ENCODE assay signal across 10 cellular contexts in the genomic region with DNA sequence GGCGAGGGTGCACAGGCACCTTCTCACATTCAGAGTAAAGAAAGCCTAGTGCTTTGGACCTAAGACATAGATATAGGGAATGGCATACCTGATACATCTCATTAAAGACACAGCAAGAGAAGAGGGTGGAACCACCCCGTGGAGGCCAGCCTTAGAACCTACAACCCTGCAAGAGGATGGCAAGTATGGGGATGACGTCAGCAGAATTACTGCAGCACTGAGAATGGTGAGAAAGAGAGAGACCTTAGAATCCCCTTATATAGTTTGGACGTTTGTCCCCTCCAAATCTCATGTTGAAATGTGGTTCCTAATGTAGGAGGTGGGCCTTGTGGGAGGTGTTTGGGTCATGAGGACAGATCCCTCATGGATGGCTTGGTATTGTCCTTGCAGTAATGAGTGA. TPM values are rescaled to one million over a fixed set of nuclear protein-coding genes. Genes with fewer than 3 reads are reported as not detected.
"Had no signal": no experiment of that assay in that cellular context is flagged by ENCODE, and none has a peak within 500 bp of the region (broad histone marks: within the 10 kb centered on the region; RNA-seq: fewer than 3 reads in every experiment).

No MANE protein-coding gene starts in this region.

- ATAC-seq: HCT116 had no signal

- H3K27ac ChIP-seq: GM23248 had no signal

- H3K4me1 ChIP-seq: HAP-1 had no signal

- DNase-seq: GM23248, GOT3, Kasumi-1, KG1 had no signal

- H3K9ac ChIP-seq: GM23248 had no signal

- H3K36me3 Mint-ChIP-seq: IgD-negative memory B cell had no signal

- H3K36me3 ChIP-seq: HAP-1 had no signal

- FAIRE-seq: H54, HTR-8/SVneo had no signal

- H3K27me3 Mint-ChIP-seq: IgD-negative memory B cell had no signal

- H3K27ac Mint-ChIP-seq: IgD-negative memory B cell had no signal

- H3K4me1 Mint-ChIP-seq: IgD-negative memory B cell had no signal

- H2AFZ ChIP-seq: GM23248 had no signal

- H3K4me3 ChIP-seq: GM23248, HAP-1 had no signal

RNA-seq across cellular contexts. Expression of gene ADCY2, which starts 28.2 kb away (rescaled TPM):
- total RNA-seq: GM23248, HT-29 had no signal
- polyA plus RNA-seq: IgD-negative memory B cell had no signal
